ENCODE assay signal across 8 cellular contexts in genomic region chr17:40485851-40486512, GRCh38. TPM values are rescaled to one million over a fixed set of nuclear protein-coding genes. Genes with fewer than 3 reads are reported as not detected.
A peak's percentile ranks its signal among the peaks of the same experiment; 100 is the strongest.
DNase-seq lines count a peak whose midpoint lies in the region; ATAC-seq and TF ChIP-seq lines count a peak whose summit lies in the region.

No MANE protein-coding gene starts in this region.

- no peaks in the 10 kb centered on the region for H3K36me3 Mint-ChIP-seq in endodermal cell (ENCODE audit: low read depth)

- no peak overlapping the region for H3K27ac Mint-ChIP-seq in endodermal cell

- H3K4me3 ChIP-seq in lung, result no peak overlapping the region
- H3K4me3 ChIP-seq in endodermal cell (ENCODE audit: low read length), result no peak overlapping the region

- H3K36me3 ChIP-seq in lung (ENCODE audit: control insufficient read depth in 2 of 2, insufficient read depth in 2 of 2, low read length in 2 of 2) (no peaks in the 10 kb centered on the region), endodermal cell (ENCODE audit: control insufficient read depth, insufficient read depth, low read length) (no peaks in the 10 kb centered on the region)

- H3K27me3 Mint-ChIP-seq in endodermal cell (ENCODE audit: insufficient read depth), result peaks cover 12% of the 10 kb centered on the region

- no peak overlapping the region for H3K9ac ChIP-seq in endodermal cell (ENCODE audit: extremely low read depth, low read length, poor library complexity, severe bottlenecking)

- H3K9me3 ChIP-seq in lung (ENCODE audit: control insufficient read depth in 2 of 2, insufficient read depth in 1 of 2, low read length in 1 of 2), result no peaks in the 10 kb centered on the region
- no peaks in the 10 kb centered on the region for H3K9me3 ChIP-seq in endodermal cell (ENCODE audit: control insufficient read depth, low read length)

- peaks cover 53% of the 10 kb centered on the region for H3K4me1 Mint-ChIP-seq in endodermal cell

- DNase-seq in COLO829 (ENCODE audit: low spot score) (peak; percentile 71), NOMO-1 treated with dmso at 0.1 percent for 144 hours (lab: John Stamatoyannopoulos, UW; ENCODE audit: unreplicated experiment) (peak; percentile 58), astrocyte of the hippocampus (ENCODE audit: low read depth, low spot score) (peak; percentile 95), lung (ENCODE audit: low spot score) (no peak), NK-92 (lab: John Stamatoyannopoulos, UW; ENCODE audit: unreplicated experiment) (no peak), endodermal cell (no peak)

- H3K27me3 ChIP-seq in lung (ENCODE audit: control insufficient read depth, insufficient read depth), result no peaks in the 10 kb centered on the region
- no peaks in the 10 kb centered on the region for H3K27me3 ChIP-seq in endodermal cell (ENCODE audit: control insufficient read depth, insufficient read depth, low read length, poor library complexity, severe bottlenecking)

- no peak overlapping the region for H3K4me3 Mint-ChIP-seq in endodermal cell

- no peaks in the 10 kb centered on the region for H3K9me3 Mint-ChIP-seq in endodermal cell

- 56 to 70% methylated on average over 17 of the region's 17 CpGs for WGBS in lung, 2 donors
- WGBS in endodermal cell (ENCODE audit: insufficient coverage in 1 of 2, insufficient read length in 1 of 2), 2 experiments, result 78 to 82% methylated on average over 9 to 17 of the region's 17 CpGs

- ATAC-seq in lung (ENCODE audit: insufficient read depth, low FRiP score), result peak; percentile 67
- no peak for ATAC-seq in GM19455 (IDR thresholded peaks at IDR 0.05; ENCODE audit: unreplicated experiment)
- no peak for ATAC-seq in HG03095 (IDR thresholded peaks at IDR 0.05; ENCODE audit: unreplicated experiment)

- H3K27ac ChIP-seq in lung (ENCODE audit: low read depth in 1 of 2, low read length in 1 of 2), result peak overlapping the region; percentile 2 to 49
- no peak overlapping the region for H3K27ac ChIP-seq in endodermal cell (ENCODE audit: low read depth, low read length)

- no peak for TF ChIP-seq CTCF in lung (IDR thresholded peaks at IDR 0.05; ENCODE audit: control extremely low read depth, extremely low read depth)
- TF ChIP-seq CTCF in endodermal cell (conservative IDR thresholded peaks at IDR 0.05), result no peak

- H3K4me1 ChIP-seq in lung (ENCODE audit: control insufficient read depth in 2 of 2, insufficient read depth in 2 of 2, low read length in 2 of 2), result peaks cover 0 to 16% of the 10 kb centered on the region in 2 donors
- H3K4me1 ChIP-seq in endodermal cell (ENCODE audit: control insufficient read depth, insufficient read depth, low read length), result peaks cover 26% of the 10 kb centered on the region

RNA-seq across cellular contexts. Expression of gene TNS4, which starts 15.4 kb away (rescaled TPM):
- 1 to 10 TPM in 1 of 2 donors, under 1 TPM in 1; 0.17 to 6.8 TPM for total RNA-seq in lung
- 1 to 10 TPM; 2.0 to 2.3 TPM for polyA plus RNA-seq in lung
- 1 to 10 TPM in 1 of 2 donors, under 1 TPM in 1; 0.89 to 2.5 TPM for total RNA-seq in endodermal cell
- polyA plus RNA-seq in endodermal cell (2013, experiment 1 of 2), result 0.07 TPM
- not detected for polyA plus RNA-seq in endodermal cell (2013, experiment 2 of 2)

RNA-seq across cellular contexts. Expression of gene IGFBP4, which starts 42.7 kb away (rescaled TPM):
- total RNA-seq in lung, result 100 to 1,000 TPM; 205 to 565 TPM
- 100 to 1,000 TPM; 197 to 225 TPM for polyA plus RNA-seq in lung
- total RNA-seq in endodermal cell, result 10 to 100 TPM; 58.3 to 69.0 TPM
- polyA plus RNA-seq in endodermal cell (2013, experiment 1 of 2), result 39.9 TPM
- polyA plus RNA-seq in endodermal cell (2013, experiment 2 of 2), result 38.5 TPM

Comparison
In these comparisons a context has a peak if more than half of its experiments do, and no peak if none do; other contexts are left out.
1. DNase-seq: peak in COLO829 (single experiment), NOMO-1 treated with dmso at 0.1 percent for 144 hours (single experiment) and astrocyte of the hippocampus (single experiment); none in lung (single experiment), NK-92 (single experiment) and endodermal cell (single experiment).